ENCODE assay signal across 34 cellular contexts in genomic region chr11:131850507-131850906, GRCh38.
"Had no signal": no experiment of that assay in that cellular context is flagged by ENCODE, and none has a peak within 500 bp of the region (broad histone marks: within the 10 kb centered on the region; RNA-seq: fewer than 3 reads in every experiment).

No MANE protein-coding gene starts in this region.

- H3K4me2 ChIP-seq: KMS-11 had no signal

- H3K36me3 ChIP-seq: MG63 had no signal

- H3K4me3 ChIP-seq: MG63 had no signal

- H3K9me3 ChIP-seq: MG63 had no signal

- DNase-seq: Karpas-422, Kasumi-1, MG63, MM.1S, MV-4-11, NCI-H1048, NCI-H1092, NCI-H1092 treated with DMSO at 0.1 percent for 48 hours, NCI-H1105, NCI-H1105 treated with DMSO at 0.1 percent for 48 hours, NCI-H1417 treated with DMSO at 0.1 percent for 48 hours, NCI-H1436, NCI-H1436 treated with DMSO at 0.1 percent for 48 hours, NCI-H146, NCI-H1694, NCI-H1694 treated with DMSO at 0.1 percent for 48 hours, NCI-H187, NCI-H187 treated with DMSO at 0.1 percent for 48 hours, NCI-H1930, NCI-H2029, NCI-H2029 treated with DMSO at 0.1 percent for 48 hours, NCI-H2081, NCI-H2081 treated with DMSO at 0.1 percent for 48 hours, NCI-H2107, NCI-H2171, NCI-H2171 treated with DMSO at 0.1 percent for 48 hours, NCI-H2227 treated with DMSO at 0.1 percent for 48 hours, NCI-H226, NCI-H345, NCI-H446, NCI-H446 treated with DMSO at 0.1 percent for 48 hours, NCI-H510A, NCI-H510A treated with DMSO at 0.1 percent for 48 hours had no signal

- H3K9ac ChIP-seq: KMS-11 had no signal

- H3K27ac ChIP-seq: KMS-11 had no signal
